Comparison of ENCODE assay signal across 14 cellular contexts in genomic region chr3:168054447-168054846, GRCh38. TPM values are rescaled to one million over a fixed set of nuclear protein-coding genes. Genes with fewer than 3 reads are reported as not detected.
DNase-seq lines count a peak whose midpoint lies in the region; ATAC-seq and TF ChIP-seq lines count a peak whose summit lies in the region.
"Had no signal": no experiment of that assay in that cellular context is flagged by ENCODE, and none has a peak within 500 bp of the region (broad histone marks: within the 10 kb centered on the region; RNA-seq: fewer than 3 reads in every experiment).

No MANE protein-coding gene starts in this region.

- H2BK15ac ChIP-seq in IMR-90 (ENCODE audit: low read depth, low read length): no peak overlapping the region

- no peak overlapping the region for H3K4ac ChIP-seq in IMR-90 (ENCODE audit: low read depth, low read length)

- H3K23ac ChIP-seq in IMR-90 (ENCODE audit: low read depth, low read length): no peak overlapping the region

- no peaks in the 10 kb centered on the region for H3K9me2 ChIP-seq in hepatocyte (replicated peaks; ENCODE audit: insufficient read depth)

- no peak overlapping the region for H3K4me3 ChIP-seq in cardiac muscle cell
- H3K4me3 ChIP-seq in right atrium auricular region: no peak overlapping the region
- no peak overlapping the region for H3K4me3 ChIP-seq in IMR-90 (ENCODE audit: insufficient read depth, low read depth, low read length)
- H3K4me3 ChIP-seq in hepatocyte: no peak overlapping the region

- DNase-seq in cardiac muscle cell (ENCODE audit: low read depth in 1 of 2, low spot score in 1 of 2) (no peak), right atrium auricular region (ENCODE audit: low spot score) (no peak), IMR-90 (no peak), hepatocyte (ENCODE audit: low spot score) (no peak), occipital lobe (lab: John Stamatoyannopoulos, UW) (no peak)
- DNase-seq: C1 segment of cervical spinal cord; Caco-2; CD4-positive, CD25-positive, alpha-beta regulatory T cell; CD8-positive, alpha-beta T cell; DMS153; DND-41; GOT3; HCEC 1CT had no signal

- no peak overlapping the region for H2BK120ac ChIP-seq in IMR-90 (ENCODE audit: low read depth, low read length)

- H2BK5ac ChIP-seq in IMR-90 (ENCODE audit: low read depth, low read length, poor library complexity, severe bottlenecking): no peak overlapping the region

- CTCF ChIA-PET in IMR-90 (lab: Yijun Ruan, JAX): no interaction called here

- BruUV-seq in IMR-90 (replicated peaks; lab: Mats Ljungman, UMichigan): no TSS peak

- H3K4me1 ChIP-seq in cardiac muscle cell (ENCODE audit: low read depth): peaks cover 27% of the 10 kb centered on the region
- H3K4me1 ChIP-seq in right atrium auricular region: peaks cover 0 to 39% of the 10 kb centered on the region in 2 donors
- peaks cover 6% of the 10 kb centered on the region for H3K4me1 ChIP-seq in IMR-90 (ENCODE audit: control insufficient read depth, insufficient read depth, low read length)
- H3K4me1 ChIP-seq in hepatocyte (ENCODE audit: insufficient read depth): peaks cover 17% of the 10 kb centered on the region

- peaks cover 33 to 56% of the 10 kb centered on the region in 2 experiments for H3K79me1 ChIP-seq in IMR-90 (ENCODE audit: low read depth in 1 of 2, low read length in 2 of 2)

- H2BK20ac ChIP-seq in IMR-90 (ENCODE audit: low read depth, low read length): no peak overlapping the region

- H3K9me3 ChIP-seq in cardiac muscle cell (ENCODE audit: low read depth): no peaks in the 10 kb centered on the region
- H3K9me3 ChIP-seq in right atrium auricular region: no peaks in the 10 kb centered on the region
- no peaks in the 10 kb centered on the region; the same call in 1 of the 2 replicates for H3K9me3 ChIP-seq in IMR-90 (ENCODE audit: control insufficient read depth, insufficient read depth, low read length)
- H3K9me3 ChIP-seq in hepatocyte (ENCODE audit: low read depth): no peaks in the 10 kb centered on the region

- H4K20me1 ChIP-seq in IMR-90 (ENCODE audit: insufficient read depth, low read length) (peaks cover 9% of the 10 kb centered on the region; the same call in 1 of the 2 replicates), hepatocyte (ENCODE audit: insufficient read depth, poor library complexity, severe bottlenecking) (peaks cover 5% of the 10 kb centered on the region)

- 0 out of 2 replicates have a peak overlapping the region, but pooled peaks have one; percentile 62 for H2AK5ac ChIP-seq in IMR-90 (ENCODE audit: low read depth, low read length)

- peaks cover 89% of the 10 kb centered on the region for H3K79me2 ChIP-seq in hepatocyte

- TF ChIP-seq CTCF in cardiac muscle cell (IDR thresholded peaks at IDR 0.05; ENCODE audit: low read depth, low read length) (no peak), right atrium auricular region (IDR thresholded peaks at IDR 0.05) (no peak), IMR-90 (conservative IDR thresholded peaks at IDR 0.05; ENCODE audit: low read depth, low read length) (no peak), hepatocyte (IDR thresholded peaks at IDR 0.05; ENCODE audit: poor library complexity) (no peak)

- dilution Hi-C loops in IMR-90 (cut with HindIII; ENCODE audit: low sequenced_read_pairs, unreplicated experiment): no loop called here

- H4K5ac ChIP-seq in IMR-90 (ENCODE audit: low read depth, low read length): no peak overlapping the region

- peaks cover 8% of the 10 kb centered on the region for H3K9me1 ChIP-seq in IMR-90 (ENCODE audit: insufficient read depth, low read length)

- no peak overlapping the region for H4K91ac ChIP-seq in IMR-90 (ENCODE audit: insufficient read depth, low read depth, low read length)

- intact Hi-C loops in IMR-90 (cut with micrococcal nuclease): no loop called here

- no peak overlapping the region for H2AK9ac ChIP-seq in IMR-90 (replicated peaks; ENCODE audit: low read depth, low read length, poor library complexity)

- H3K27me3 ChIP-seq in cardiac muscle cell (no peaks in the 10 kb centered on the region), right atrium auricular region (no peaks in the 10 kb centered on the region), IMR-90 (ENCODE audit: control insufficient read depth, insufficient read depth, low read length) (no peaks in the 10 kb centered on the region), hepatocyte (no peaks in the 10 kb centered on the region)

- H3K14ac ChIP-seq in IMR-90 (replicated peaks; ENCODE audit: low read depth, low read length): no peak overlapping the region

- in situ Hi-C loops in IMR-90 (cut with MboI; ENCODE audit: low sequenced_read_pairs): no loop called here

- no peak overlapping the region for H3K18ac ChIP-seq in IMR-90 (ENCODE audit: low read depth, low read length)

- 100% methylated on average over 1 of the region's 5 CpGs; no CpG with 5 or more reads in 1 of the 2 experiments for WGBS in IMR-90 (ENCODE audit: extremely low coverage in 2 of 2, insufficient read length in 1 of 2), 2 experiments
- 95% methylated on average over 5 of the region's 5 CpGs for WGBS in hepatocyte (ENCODE audit: low lambda C conversion rate, missing lambda C conversion rate)

- no peak for TF ChIP-seq POLR2A in IMR-90 (IDR thresholded peaks at IDR 0.05; ENCODE audit: low read depth, low read length)

- no peaks in the 10 kb centered on the region for H3K36me3 ChIP-seq in cardiac muscle cell
- no peaks in the 10 kb centered on the region for H3K36me3 ChIP-seq in right atrium auricular region
- H3K36me3 ChIP-seq in IMR-90 (ENCODE audit: control insufficient read depth, insufficient read depth, low read length): no peaks in the 10 kb centered on the region
- no peaks in the 10 kb centered on the region for H3K36me3 ChIP-seq in hepatocyte (replicated peaks; ENCODE audit: insufficient read depth, low read depth)

- H3K27ac ChIP-seq in cardiac muscle cell: peak overlapping the region; percentile 42
- H3K27ac ChIP-seq in right atrium auricular region: no peak overlapping the region
- H3K27ac ChIP-seq in IMR-90 (ENCODE audit: insufficient read depth, low read length): no peak overlapping the region
- peak overlapping the region; percentile 42 for H3K27ac ChIP-seq in hepatocyte

- TF ChIP-seq RAD21 in IMR-90 (IDR thresholded peaks at IDR 0.05; ENCODE audit: low read length): no peak

- ATAC-seq in IMR-90 (ENCODE audit: low read depth) (no peak), HG03457 (IDR thresholded peaks at IDR 0.05; ENCODE audit: unreplicated experiment) (no peak)
- ATAC-seq: CD8-positive, alpha-beta T cell had no signal

- H3K56ac ChIP-seq in IMR-90 (ENCODE audit: extremely low read depth, insufficient read depth, low read length): no peak overlapping the region

- H4K8ac ChIP-seq in IMR-90 (ENCODE audit: low read depth in 2 of 2, low read length in 2 of 2): no peak overlapping the region

- POLR2A ChIA-PET in IMR-90 (lab: Charles Lee; ENCODE audit: unreplicated experiment): no interaction called here

- H2AFZ ChIP-seq in IMR-90 (replicated peaks; ENCODE audit: low read length, poor library complexity): no peak overlapping the region
- no peak overlapping the region for H2AFZ ChIP-seq in hepatocyte

- no peak overlapping the region for H3K9ac ChIP-seq in IMR-90 (ENCODE audit: low read depth, low read length)

- no peak overlapping the region for H3K4me2 ChIP-seq in IMR-90 (ENCODE audit: low read depth, low read length)
- no peak overlapping the region for H3K4me2 ChIP-seq in hepatocyte

TF ChIP-seq in IMR-90, 13 proteins besides CTCF, POLR2A, EP300 and RAD21:
- TF ChIP-seq CHD1 (IDR thresholded peaks at IDR 0.05; ENCODE audit: low read depth, low read length): no peak
- TF ChIP-seq, protein P1, sequence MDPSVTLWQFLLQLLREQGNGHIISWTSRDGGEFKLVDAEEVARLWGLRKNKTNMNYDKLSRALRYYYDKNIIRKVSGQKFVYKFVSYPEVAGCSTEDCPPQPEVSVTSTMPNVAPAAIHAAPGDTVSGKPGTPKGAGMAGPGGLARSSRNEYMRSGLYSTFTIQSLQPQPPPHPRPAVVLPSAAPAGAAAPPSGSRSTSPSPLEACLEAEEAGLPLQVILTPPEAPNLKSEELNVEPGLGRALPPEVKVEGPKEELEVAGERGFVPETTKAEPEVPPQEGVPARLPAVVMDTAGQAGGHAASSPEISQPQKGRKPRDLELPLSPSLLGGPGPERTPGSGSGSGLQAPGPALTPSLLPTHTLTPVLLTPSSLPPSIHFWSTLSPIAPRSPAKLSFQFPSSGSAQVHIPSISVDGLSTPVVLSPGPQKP (IDR thresholded peaks at IDR 0.05; ENCODE audit: borderline replicate concordance, low read depth, low read length): no peak
- TF ChIP-seq SMC3 (IDR thresholded peaks at IDR 0.05; ENCODE audit: low read depth, low read length): no peak
- TF ChIP-seq RFX5 (IDR thresholded peaks at IDR 0.05; ENCODE audit: low read depth, low read length): no peak
- no peak for TF ChIP-seq MAZ (IDR thresholded peaks at IDR 0.05; ENCODE audit: borderline replicate concordance, low read depth, low read length)
- TF ChIP-seq BHLHE40 (IDR thresholded peaks at IDR 0.05; ENCODE audit: low read depth, low read length): no peak
- TF ChIP-seq RCOR1 (IDR thresholded peaks at IDR 0.05; ENCODE audit: insufficient replicate concordance, low read length): no peak
- no peak for TF ChIP-seq MAFK (IDR thresholded peaks at IDR 0.05; ENCODE audit: low read depth, low read length)

RNA-seq across cellular contexts. Expression of gene GOLIM4, which starts 41.3 kb away (rescaled TPM):
- 149 and 210 TPM in 2 replicates for total RNA-seq in cardiac muscle cell
- 61.9 and 73.3 TPM in 2 replicates for polyA plus RNA-seq in cardiac muscle cell
- 10 to 100 TPM; 56.0 to 63.7 TPM for total RNA-seq in right atrium auricular region
- 71.2 and 90.0 TPM in 2 replicates for total RNA-seq in IMR-90 (2012; rRNA removed)
- polyA plus RNA-seq in IMR-90 (2012; rRNA removed): 44.6 and 48.8 TPM in 2 replicates
- 19.4 and 19.5 TPM in 2 replicates for polyA plus RNA-seq in IMR-90 (2012; cell fraction: cytosol; rRNA removed)
- polyA plus RNA-seq in IMR-90 (2012; cell fraction: nucleus; rRNA removed; ENCODE audit: low replicate concordance): 11.1 and 19.3 TPM in 2 replicates
- 67.2 and 67.7 TPM in 2 replicates for total RNA-seq in hepatocyte
- polyA plus RNA-seq in hepatocyte: 38.8 and 45.3 TPM in 2 replicates
- total RNA-seq in occipital lobe: 27.9 TPM
- polyA plus RNA-seq: CD4-positive, CD25-positive, alpha-beta regulatory T cell had no signal

Comparison
In these comparisons a context has a peak if more than half of its experiments do, and no peak if none do; other contexts are left out.
1. H3K27ac ChIP-seq: peak in cardiac muscle cell (single experiment) and hepatocyte (single experiment); none in right atrium auricular region (0 of 2) and IMR-90 (single experiment).